ENCODE assay signal across 1 cellular context in genomic region chr5:169768416-169768815, GRCh38.
TF ChIP-seq lines count a peak whose summit lies in the region.

No MANE protein-coding gene starts in this region.

TF ChIP-seq in GM23338, 12 proteins besides CTCF, POLR2A, EP300 and RAD21 (continued from another document):
- TF ChIP-seq, protein P1, sequence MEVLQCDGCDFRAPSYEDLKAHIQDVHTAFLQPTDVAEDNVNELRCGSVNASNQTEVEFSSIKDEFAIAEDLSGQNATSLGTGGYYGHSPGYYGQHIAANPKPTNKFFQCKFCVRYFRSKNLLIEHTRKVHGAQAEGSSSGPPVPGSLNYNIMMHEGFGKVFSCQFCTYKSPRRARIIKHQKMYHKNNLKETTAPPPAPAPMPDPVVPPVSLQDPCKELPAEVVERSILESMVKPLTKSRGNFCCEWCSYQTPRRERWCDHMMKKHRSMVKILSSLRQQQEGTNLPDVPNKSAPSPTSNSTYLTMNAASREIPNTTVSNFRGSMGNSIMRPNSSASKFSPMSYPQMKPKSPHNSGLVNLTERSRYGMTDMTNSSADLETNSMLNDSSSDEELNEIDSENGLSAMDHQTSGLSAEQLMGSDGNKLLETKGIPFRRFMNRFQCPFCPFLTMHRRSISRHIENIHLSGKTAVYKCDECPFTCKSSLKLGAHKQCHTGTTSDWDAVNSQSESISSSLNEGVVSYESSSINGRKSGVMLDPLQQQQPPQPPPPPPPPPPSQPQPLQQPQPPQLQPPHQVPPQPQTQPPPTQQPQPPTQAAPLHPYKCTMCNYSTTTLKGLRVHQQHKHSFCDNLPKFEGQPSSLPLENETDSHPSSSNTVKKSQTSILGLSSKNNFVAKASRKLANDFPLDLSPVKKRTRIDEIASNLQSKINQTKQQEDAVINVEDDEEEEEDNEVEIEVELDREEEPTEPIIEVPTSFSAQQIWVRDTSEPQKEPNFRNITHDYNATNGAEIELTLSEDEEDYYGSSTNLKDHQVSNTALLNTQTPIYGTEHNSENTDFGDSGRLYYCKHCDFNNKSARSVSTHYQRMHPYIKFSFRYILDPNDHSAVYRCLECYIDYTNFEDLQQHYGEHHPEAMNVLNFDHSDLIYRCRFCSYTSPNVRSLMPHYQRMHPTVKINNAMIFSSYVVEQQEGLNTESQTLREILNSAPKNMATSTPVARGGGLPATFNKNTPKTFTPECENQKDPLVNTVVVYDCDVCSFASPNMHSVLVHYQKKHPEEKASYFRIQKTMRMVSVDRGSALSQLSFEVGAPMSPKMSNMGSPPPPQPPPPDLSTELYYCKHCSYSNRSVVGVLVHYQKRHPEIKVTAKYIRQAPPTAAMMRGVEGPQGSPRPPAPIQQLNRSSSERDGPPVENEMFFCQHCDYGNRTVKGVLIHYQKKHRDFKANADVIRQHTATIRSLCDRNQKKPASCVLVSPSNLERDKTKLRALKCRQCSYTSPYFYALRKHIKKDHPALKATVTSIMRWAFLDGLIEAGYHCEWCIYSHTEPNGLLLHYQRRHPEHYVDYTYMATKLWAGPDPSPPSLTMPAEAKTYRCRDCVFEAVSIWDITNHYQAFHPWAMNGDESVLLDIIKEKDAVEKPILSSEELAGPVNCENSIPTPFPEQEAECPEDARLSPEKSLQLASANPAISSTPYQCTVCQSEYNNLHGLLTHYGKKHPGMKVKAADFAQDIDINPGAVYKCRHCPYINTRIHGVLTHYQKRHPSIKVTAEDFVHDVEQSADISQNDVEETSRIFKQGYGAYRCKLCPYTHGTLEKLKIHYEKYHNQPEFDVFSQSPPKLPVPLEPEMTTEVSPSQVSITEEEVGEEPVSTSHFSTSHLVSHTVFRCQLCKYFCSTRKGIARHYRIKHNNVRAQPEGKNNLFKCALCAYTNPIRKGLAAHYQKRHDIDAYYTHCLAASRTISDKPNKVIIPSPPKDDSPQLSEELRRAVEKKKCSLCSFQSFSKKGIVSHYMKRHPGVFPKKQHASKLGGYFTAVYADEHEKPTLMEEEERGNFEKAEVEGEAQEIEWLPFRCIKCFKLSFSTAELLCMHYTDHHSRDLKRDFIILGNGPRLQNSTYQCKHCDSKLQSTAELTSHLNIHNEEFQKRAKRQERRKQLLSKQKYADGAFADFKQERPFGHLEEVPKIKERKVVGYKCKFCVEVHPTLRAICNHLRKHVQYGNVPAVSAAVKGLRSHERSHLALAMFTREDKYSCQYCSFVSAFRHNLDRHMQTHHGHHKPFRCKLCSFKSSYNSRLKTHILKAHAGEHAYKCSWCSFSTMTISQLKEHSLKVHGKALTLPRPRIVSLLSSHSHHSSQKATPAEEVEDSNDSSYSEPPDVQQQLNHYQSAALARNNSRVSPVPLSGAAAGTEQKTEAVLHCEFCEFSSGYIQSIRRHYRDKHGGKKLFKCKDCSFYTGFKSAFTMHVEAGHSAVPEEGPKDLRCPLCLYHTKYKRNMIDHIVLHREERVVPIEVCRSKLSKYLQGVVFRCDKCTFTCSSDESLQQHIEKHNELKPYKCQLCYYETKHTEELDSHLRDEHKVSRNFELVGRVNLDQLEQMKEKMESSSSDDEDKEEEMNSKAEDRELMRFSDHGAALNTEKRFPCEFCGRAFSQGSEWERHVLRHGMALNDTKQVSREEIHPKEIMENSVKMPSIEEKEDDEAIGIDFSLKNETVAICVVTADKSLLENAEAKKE (CRISPR knock-in tag; IDR thresholded peaks at IDR 0.05) = no peak
- TF ChIP-seq EZH2phosphoT487 (IDR thresholded peaks at IDR 0.05; ENCODE audit: unreplicated experiment) (no peak), ETS1 (IDR thresholded peaks at IDR 0.05) (no peak)
